In the genomic region with DNA sequence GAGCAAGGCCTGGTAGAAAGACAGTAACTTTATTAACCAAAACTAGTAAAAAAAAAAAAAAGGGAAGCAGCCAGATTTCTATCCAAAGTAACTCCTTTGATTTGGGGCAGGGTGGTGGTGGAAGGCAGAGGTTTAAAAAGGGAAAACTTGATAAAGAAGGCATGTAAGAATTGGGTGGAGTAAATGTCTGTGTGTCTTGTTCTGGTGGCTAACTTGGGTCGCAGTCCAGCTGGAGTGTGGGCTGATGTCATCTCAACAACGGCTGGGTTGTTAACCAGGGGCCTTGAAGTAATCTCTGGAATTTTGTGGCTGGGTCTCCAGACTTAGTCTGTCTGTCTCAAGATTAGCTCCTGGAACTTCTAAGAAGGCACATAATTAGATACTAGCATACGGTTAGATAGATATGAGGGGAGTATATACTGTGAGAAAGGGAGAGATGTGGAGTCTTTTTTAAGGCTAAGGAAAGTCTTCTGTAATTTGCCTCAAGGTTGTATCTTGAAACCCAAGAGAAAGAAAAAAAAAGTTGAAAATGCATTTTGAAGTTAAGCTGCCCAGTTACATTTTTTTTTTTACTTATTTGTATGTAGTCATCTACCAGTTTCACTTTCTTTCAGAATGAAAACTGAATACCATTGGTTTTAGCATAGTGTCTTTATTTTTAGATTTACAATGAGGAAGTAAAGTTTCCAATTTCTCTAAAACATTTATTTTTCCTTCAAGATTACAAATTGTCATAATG, we compare ENCODE assay signal across 8 cellular contexts. TPM values are rescaled to one million over a fixed set of nuclear protein-coding genes. Genes with fewer than 3 reads are reported as not detected.
A peak's percentile ranks its signal among the peaks of the same experiment; 100 is the strongest.
DNase-seq lines count a peak whose midpoint lies in the region; ATAC-seq and TF ChIP-seq lines count a peak whose summit lies in the region.

No MANE protein-coding gene starts in this region.

- in situ Hi-C loops in KBM-7 (cut with MboI; ENCODE audit: low pct_unique_long_range_greater_than_20kb, low sequenced_read_pairs) = no loop called here

- no peak overlapping the region; the same call in 1 of the 2 replicates for H3K4me3 ChIP-seq in GM12864 (ENCODE audit: low read depth, low read length)
- no peak overlapping the region for H3K4me3 ChIP-seq in epithelial cell of proximal tubule (ENCODE audit: low read depth, low read length)

- intact Hi-C loops in posterior vena cava (cut with DNase I) = no loop called here

- ATAC-seq in GM21528 (IDR thresholded peaks at IDR 0.05; ENCODE audit: low FRiP score, unreplicated experiment) = peak; percentile 82

- TF ChIP-seq CTCF in GM12864 (IDR thresholded peaks at IDR 0.05; ENCODE audit: low read depth, low read length, missing control alignments) (no peak), epithelial cell of proximal tubule (conservative IDR thresholded peaks at IDR 0.05; ENCODE audit: low read depth, low read length) (no peak)

- DNase-seq in GM12864 (ENCODE audit: low read depth) = peak; percentile 67
- peak; percentile 31 for DNase-seq in KBM-7
- DNase-seq in epithelial cell of proximal tubule (ENCODE audit: low read depth) = peak; percentile 38
- DNase-seq in HPDE6-E6E7 (ENCODE audit: extremely low spot score) = no peak
- DNase-seq in activated CD4-positive, CD25-positive, alpha-beta regulatory T cell (lab: John Stamatoyannopoulos, UW) = no peak
- no peak for DNase-seq in stimulated activated CD4-positive, alpha-beta T cell treated with anti-CD3 and anti-CD28 coated beads, Interleukin-15, amount 100 ng/mL, for 24 hours
- no peak for DNase-seq in posterior vena cava (ENCODE audit: low spot score)

RNA-seq across cellular contexts. Expression of a gene that starts 48.3 kb away (rescaled TPM):
- 5.5 and 15.4 TPM in 2 replicates for total RNA-seq in epithelial cell of proximal tubule
- 10 to 100 TPM in 1 of 2 donors, 1 to 10 TPM in 1; 9.6 to 10.8 TPM for total RNA-seq in posterior vena cava

Comparison
In these comparisons a context has a peak if more than half of its experiments do, and no peak if none do; other contexts are left out.
1. DNase-seq: peak in GM12864 (single experiment), KBM-7 (single experiment) and epithelial cell of proximal tubule (single experiment); none in HPDE6-E6E7 (single experiment), activated CD4-positive, CD25-positive, alpha-beta regulatory T cell (0 of 4), stimulated activated CD4-positive, alpha-beta T cell treated with anti-CD3 and anti-CD28 coated beads, Interleukin-15, amount 100 ng/mL, for 24 hours (single experiment) and posterior vena cava (single experiment).